1 cellular context compared by ENCODE assay signal in the genomic region with DNA sequence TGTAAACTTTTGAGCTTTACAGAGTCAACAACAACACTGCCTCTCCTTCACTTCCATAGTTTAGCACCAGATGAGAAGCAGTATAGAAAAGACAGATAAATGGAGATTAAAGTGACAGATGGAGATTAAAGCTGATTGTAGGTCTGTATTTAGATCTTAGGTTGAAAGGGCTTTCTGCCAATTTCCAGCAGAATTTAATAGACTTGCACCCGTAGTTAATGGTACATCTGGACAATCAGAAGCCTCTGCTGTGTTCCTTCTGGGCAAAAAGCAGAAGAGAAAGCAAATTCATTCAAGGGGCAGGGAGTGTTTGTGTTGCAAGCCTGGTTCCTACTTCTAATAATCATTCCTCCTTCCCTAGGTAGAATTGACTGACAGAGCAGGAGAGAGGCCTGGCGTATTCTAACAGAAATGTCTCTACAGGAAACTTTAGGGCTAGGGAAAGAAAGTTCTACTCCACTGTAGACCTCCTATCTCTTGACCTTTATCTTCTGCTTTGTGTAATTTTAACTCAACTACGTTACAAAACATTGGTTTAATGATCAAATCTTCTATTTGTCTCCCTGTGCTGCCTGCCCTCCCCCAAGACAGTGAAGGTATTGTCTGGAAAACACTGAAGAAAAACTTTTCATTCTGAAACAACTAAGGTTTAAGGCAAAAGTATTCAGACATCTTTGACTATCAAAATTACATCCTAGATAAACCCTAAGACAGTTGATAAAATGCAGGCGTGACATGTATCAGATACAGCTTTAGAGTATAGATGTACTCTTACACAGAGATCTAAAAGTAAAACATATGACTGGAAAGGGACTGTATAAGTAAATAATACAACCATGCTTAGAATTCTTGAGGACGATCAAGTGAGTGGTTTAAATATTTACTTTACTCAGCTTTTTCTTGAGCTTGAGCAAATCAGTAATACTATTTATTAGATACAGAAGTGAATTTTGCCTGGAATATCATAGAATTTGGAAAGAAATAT.
A peak's percentile ranks its signal among the peaks of the same experiment; 100 is the strongest.
TF ChIP-seq lines count a peak whose summit lies in the region.

No MANE protein-coding gene starts in this region.

TF ChIP-seq in K562, 482 proteins besides CTCF, POLR2A, EP300 and RAD21:
- TF ChIP-seq TGIF2 (CRISPR knock-in tag; IDR thresholded peaks at IDR 0.05), result 0 out of 2 replicates have a peak, but pooled peaks have one; percentile 34
- no peak for TF ChIP-seq TAF15 (IDR thresholded peaks at IDR 0.05; ENCODE audit: low read depth, low read length)
